ENCODE assay signal across 8 cellular contexts in genomic region chr22:30606455-30607299, GRCh38.
DNase-seq lines count a peak whose midpoint lies in the region; ATAC-seq and TF ChIP-seq lines count a peak whose summit lies in the region.

Gene TCN2, plus strand, starts transcription at chr22:30607174. Its CDS starts 158 bp downstream, at chr22:30607332.

- DNase-seq in COR-L47 (lab: John Stamatoyannopoulos, UW) (peak; percentile 74), HAP-1 (ENCODE audit: low spot score in 2 of 2) (peak; percentile 70 to 82), NCI-H510A (lab: John Stamatoyannopoulos, UW) (peak; percentile 57), fibroblast of pulmonary artery (ENCODE audit: low read depth) (peak; percentile 89), superior temporal gyrus (ENCODE audit: extremely low spot score) (peak; percentile 84)
- DNase-seq in activated T-cell treated with anti-CD3 and anti-CD28 coated beads, Interleukin-2, amount 50 U/mL, for 48 hours, result peak; percentile 59 to 63

- ATAC-seq in GM21360 (IDR thresholded peaks at IDR 0.05; ENCODE audit: unreplicated experiment), result no peak

- H3K9me3 ChIP-seq in HAP-1 (no peaks in the 10 kb centered on the region), muscle layer of duodenum (ENCODE audit: control insufficient read depth in 1 of 2, low read length in 2 of 2) (no peaks in the 10 kb centered on the region)

- H3K27ac ChIP-seq in muscle layer of duodenum (ENCODE audit: low read length), result peak within 1 kb of the TSS; percentile 35

- no peaks in the 10 kb centered on the region for H3K27me3 ChIP-seq in HAP-1 (ENCODE audit: low read depth)
- H3K27me3 ChIP-seq in muscle layer of duodenum (ENCODE audit: low read depth, low read length), result no peaks in the 10 kb centered on the region

- no peak for TF ChIP-seq CTCF in fibroblast of pulmonary artery (IDR thresholded peaks at IDR 0.05; ENCODE audit: low read length, missing control alignments)

- H3K4me1 ChIP-seq in HAP-1, result peaks cover 11% of the 10 kb centered on the region
- peaks cover 13 to 19% of the 10 kb centered on the region in 2 donors for H3K4me1 ChIP-seq in muscle layer of duodenum (ENCODE audit: control insufficient read depth in 1 of 2, insufficient read depth in 2 of 2, low read length in 2 of 2)

- in situ Hi-C loops in HAP-1 (cut with MboI; ENCODE audit: low sequenced_read_pairs), result no loop called here

- H3K4me3 ChIP-seq in HAP-1, result peak within 1 kb of the TSS; percentile 42
- peak within 1 kb of the TSS; percentile 57 for H3K4me3 ChIP-seq in fibroblast of pulmonary artery (replicated peaks; ENCODE audit: low read depth, low read length)
- peak within 1 kb of the TSS; percentile 72 to 90 for H3K4me3 ChIP-seq in muscle layer of duodenum (ENCODE audit: low read depth in 1 of 2, low read length in 2 of 2)

- H3K36me3 ChIP-seq in HAP-1 (replicated peaks) (no peaks in the 10 kb centered on the region), muscle layer of duodenum (ENCODE audit: control insufficient read depth in 1 of 2, insufficient read depth in 2 of 2, low read length in 2 of 2) (peaks cover 0 to 10% of the 10 kb centered on the region in 2 donors)
